8 cellular contexts compared by ENCODE assay signal in genomic region chr18:62717059-62717849, GRCh38. TPM values are rescaled to one million over a fixed set of nuclear protein-coding genes. Genes with fewer than 3 reads are reported as not detected.
DNase-seq lines count a peak whose midpoint lies in the region; ATAC-seq and TF ChIP-seq lines count a peak whose summit lies in the region.

No MANE protein-coding gene starts in this region.

- peak overlapping the region; percentile 98 for H3K4me2 ChIP-seq in osteoblast (ENCODE audit: insufficient read depth, low read length)

- peak overlapping the region; percentile 0 for H3K9ac ChIP-seq in HUES48 (ENCODE audit: low read depth, low read length)

- H3K27ac ChIP-seq in HUES48 (ENCODE audit: low read depth, low read length), result peak overlapping the region; percentile 59
- H3K27ac ChIP-seq in RWPE1, result peak overlapping the region; percentile 95
- no peak overlapping the region for H3K27ac ChIP-seq in osteoblast (ENCODE audit: low read depth, low read length)

- H2AFZ ChIP-seq in osteoblast (ENCODE audit: low read length), result peak overlapping the region; percentile 52

- no peaks in the 10 kb centered on the region for H3K36me3 ChIP-seq in HUES48 (ENCODE audit: control insufficient read depth, insufficient read depth, low read length)
- no peaks in the 10 kb centered on the region for H3K36me3 ChIP-seq in osteoblast (ENCODE audit: insufficient read depth, low read length)

- H3K4me1 ChIP-seq in HUES48 (ENCODE audit: control insufficient read depth, insufficient read depth, low read length) (peaks cover 48% of the 10 kb centered on the region), osteoblast (ENCODE audit: insufficient read depth, low read length) (peaks cover 16% of the 10 kb centered on the region)

- H4K20me1 ChIP-seq in osteoblast (ENCODE audit: insufficient read depth, low read length), result peaks cover 6% of the 10 kb centered on the region

- no peak for TF ChIP-seq CTCF in RWPE1 (conservative IDR thresholded peaks at IDR 0.05; ENCODE audit: low read depth)
- TF ChIP-seq CTCF in osteoblast (IDR thresholded peaks at IDR 0.05; ENCODE audit: extremely low read depth, low read depth, low read length), result no peak

- peak overlapping the region; percentile 83 for H3K4me3 ChIP-seq in HUES48 (ENCODE audit: low read depth, low read length)
- peak overlapping the region; percentile 64 for H3K4me3 ChIP-seq in osteoblast (ENCODE audit: insufficient read depth, low read length)

- CTCF ChIA-PET in RWPE1 (lab: Yijun Ruan, JAX), result interaction anchor here (0.6 to 2.1 kb wide), 3 partner anchors 240 to 246 kb away, joined by 3 to 11 read pairs (median 4); no protein-coding TSS in a partner anchor

- no peaks in the 10 kb centered on the region for H3K9me3 ChIP-seq in HUES48 (ENCODE audit: control insufficient read depth, insufficient read depth, low read length)
- H3K9me3 ChIP-seq in osteoblast (ENCODE audit: low read depth, low read length), result no peaks in the 10 kb centered on the region

- no peaks in the 10 kb centered on the region for H3K27me3 ChIP-seq in HUES48 (ENCODE audit: control insufficient read depth, insufficient read depth, low read length)
- H3K27me3 ChIP-seq in osteoblast (ENCODE audit: insufficient read depth, low read length), result no peaks in the 10 kb centered on the region

- POLR2A ChIA-PET in RWPE1 (lab: Yijun Ruan, JAX; ENCODE audit: low non-redundant PET), result interaction anchor here (0.5 kb wide), 1 partner anchor 709 kb away, joined by 3 read pairs; no protein-coding TSS in a partner anchor

- ATAC-seq in GM18520 (IDR thresholded peaks at IDR 0.05; ENCODE audit: unreplicated experiment) (no peak), GM19452 (IDR thresholded peaks at IDR 0.05; ENCODE audit: unreplicated experiment) (no peak)

- H3K79me2 ChIP-seq in osteoblast (ENCODE audit: insufficient read depth, low read length), result peaks cover 9% of the 10 kb centered on the region

- DNase-seq in CD1c-positive myeloid dendritic cell (ENCODE audit: extremely low spot score) (peak; percentile 44), RWPE1 (ENCODE audit: low spot score) (peak; percentile 53), foreskin melanocyte (peak; percentile 40), osteoblast (ENCODE audit: insufficient read length, low spot score, missing footprints) (peak; percentile 90)
- peak; percentile 41 for DNase-seq in activated naive CD4-positive, alpha-beta T cell treated with Interleukin-2 at 50 U/mL for 16 hours

RNA-seq across cellular contexts. Expression of gene PHLPP1, which starts 1.9 kb away (rescaled TPM):
- 5.6 and 6.9 TPM in 2 replicates for total RNA-seq in osteoblast

Comparison
In these comparisons a context has a peak if more than half of its experiments do, and no peak if none do; other contexts are left out.
1. DNase-seq: peak in every context shown above with its lines; median percentile 90 in osteoblast; 53 in RWPE1; 44 in CD1c-positive myeloid dendritic cell; 41 in activated naive CD4-positive, alpha-beta T cell treated with Interleukin-2 at 50 U/mL for 16 hours; 40 in foreskin melanocyte.